22 cellular contexts compared by ENCODE assay signal in genomic region chr11:43523632-43524031, GRCh38.
DNase-seq lines count a peak whose midpoint lies in the region; ATAC-seq and TF ChIP-seq lines count a peak whose summit lies in the region.
"Had no signal": no experiment of that assay in that cellular context is flagged by ENCODE, and none has a peak within 500 bp of the region (broad histone marks: within the 10 kb centered on the region; RNA-seq: fewer than 3 reads in every experiment).

No MANE protein-coding gene starts in this region.

- H2AFZ ChIP-seq in OCI-LY7 (ENCODE audit: low read length) = no peak overlapping the region

- H3K27ac ChIP-seq in OCI-LY7 (ENCODE audit: low read depth, low read length, poor library complexity, severe bottlenecking) = no peak overlapping the region
- H3K27ac ChIP-seq in stomach = no peak overlapping the region
- no peak overlapping the region for H3K27ac ChIP-seq in ascending aorta
- H3K27ac ChIP-seq: gastroesophageal sphincter had no signal

- H3K79me2 ChIP-seq in OCI-LY7 (ENCODE audit: insufficient read depth, low read depth, low read length) = no peaks in the 10 kb centered on the region

- H3K27me3 ChIP-seq in stomach (no peaks in the 10 kb centered on the region), ascending aorta (no peaks in the 10 kb centered on the region)

- H3K9me3 ChIP-seq in OCI-LY7 (ENCODE audit: low read length) = no peaks in the 10 kb centered on the region
- peaks cover 0 to 11% (median 2%) of the 10 kb centered on the region in 4 donors for H3K9me3 ChIP-seq in stomach
- no peaks in the 10 kb centered on the region for H3K9me3 ChIP-seq in ascending aorta
- H3K9me3 ChIP-seq: Caco-2, gastroesophageal sphincter had no signal

- CTCF ChIA-PET in OCI-LY7 (lab: Charles Lee; ENCODE audit: unreplicated experiment) = no interaction called here

- H3K4me3 ChIP-seq in GM12864 (ENCODE audit: low read depth, low read length) = no peak overlapping the region
- H3K4me3 ChIP-seq in OCI-LY7 (ENCODE audit: low read depth, low read length, poor library complexity, severe bottlenecking) = no peak overlapping the region
- no peak overlapping the region for H3K4me3 ChIP-seq in stomach
- no peak overlapping the region for H3K4me3 ChIP-seq in ascending aorta
- H3K4me3 ChIP-seq: gastroesophageal sphincter had no signal

- H3K36me3 ChIP-seq in OCI-LY7 (ENCODE audit: insufficient read depth, low read length) (no peaks in the 10 kb centered on the region), stomach (no peaks in the 10 kb centered on the region), ascending aorta (no peaks in the 10 kb centered on the region)
- H3K36me3 ChIP-seq: gastroesophageal sphincter had no signal

- intact Hi-C loops in OCI-LY7 (cut with micrococcal nuclease; ENCODE audit: unreplicated experiment) = no loop called here
- intact Hi-C loops in stomach (cut with DNase I; ENCODE audit: low total_unique reads) = no loop called here
- intact Hi-C loops in ascending aorta (cut with DNase I) = no loop called here

- H3K4me1 ChIP-seq in OCI-LY7 (ENCODE audit: insufficient read depth, low read length, poor library complexity, severe bottlenecking) (no peaks in the 10 kb centered on the region), stomach (no peaks in the 10 kb centered on the region), ascending aorta (no peaks in the 10 kb centered on the region)
- H3K4me1 ChIP-seq: Caco-2, gastroesophageal sphincter had no signal

- H4K20me1 ChIP-seq in OCI-LY7 (ENCODE audit: insufficient read depth, low read length) = no peaks in the 10 kb centered on the region

- DNase-seq in GM12864 (ENCODE audit: low read depth) (peak; percentile 7), OCI-LY7 (ENCODE audit: low spot score) (peak; percentile 1), stomach (no peak), iPS-NIHi11 (ENCODE audit: low spot score) (no peak), ascending aorta (ENCODE audit: low spot score in 2 of 2) (no peak)
- DNase-seq in activated CD4-positive, alpha-beta T cell treated with anti-CD3 and anti-CD28 coated beads, Interleukin-2, amount 50 U/mL, for 1 hour = no peak
- DNase-seq: 8988T; activated CD4-positive, alpha-beta memory T cell treated with anti-CD3 and anti-CD28 coated beads, Interleukin-2, amount 10 ng/mL, durations not matched to agents 7 days and 5 days; activated CD4-positive, CD25-positive, alpha-beta regulatory T cell treated with anti-CD3 and anti-CD28 coated beads, Interleukin-2, amount 50 U/mL, for 72 hours; activated CD8-positive, alpha-beta memory T cell treated with anti-CD3 and anti-CD28 coated beads, Interleukin-2, amount 50 U/mL, for 48 hours; Caco-2; hippocampal formation; left cardiac atrium; mammary epithelial cell; NCI-H2107; NCI-H345; NCI-H748 treated with DMSO at 0.1 percent for 48 hours; stimulated activated CD4-positive, alpha-beta T cell treated with anti-CD3 and anti-CD28 coated beads, Interleukin-15, amount 100 ng/mL, for 24 hours had no signal

- TF ChIP-seq CTCF in GM12864 (IDR thresholded peaks at IDR 0.05; ENCODE audit: low read depth, low read length, missing control alignments) (no peak), OCI-LY7 (conservative IDR thresholded peaks at IDR 0.05; ENCODE audit: low read length) (no peak), stomach (IDR thresholded peaks at IDR 0.05) (no peak), ascending aorta (IDR thresholded peaks at IDR 0.05) (no peak)

- BruUV-seq in OCI-LY7 (replicated peaks; lab: Mats Ljungman, UMichigan) = no TSS peak

- peak; percentile 72 for ATAC-seq in GM19351 (IDR thresholded peaks at IDR 0.05; ENCODE audit: unreplicated experiment)
- ATAC-seq in HG02938 (IDR thresholded peaks at IDR 0.05; ENCODE audit: unreplicated experiment) = peak; percentile 62
- ATAC-seq: gastroesophageal sphincter; left cardiac atrium; stimulated activated memory B cell treated with anti-CD40 and anti-IgM and Interleukin-4, amounts not matched to agents 10 μg/mL and 1 μg/mL and 100 μg/mL, for 72 hours had no signal

- no peak overlapping the region for H3K4me2 ChIP-seq in OCI-LY7 (ENCODE audit: low read length)

- no peak for TF ChIP-seq EP300 in stomach (IDR thresholded peaks at IDR 0.05)

- no peak for TF ChIP-seq POLR2A in stomach (IDR thresholded peaks at IDR 0.05)

- H3K9me2 ChIP-seq in OCI-LY7 (ENCODE audit: insufficient read depth, low read length) = no peaks in the 10 kb centered on the region

- WGBS in stomach, 5 donors = 74 to 89% (median 85%) methylated on average over 2 of the region's 2 CpGs

- POLR2A ChIA-PET in OCI-LY7 (lab: Charles Lee) = interaction anchor here (0.6 to 1.4 kb wide), 2 partner anchors 14 to 45 kb away, joined by 3 to 4 read pairs; no protein-coding TSS in a partner anchor

Comparison
In these comparisons a context has a peak if more than half of its experiments do, and no peak if none do; other contexts are left out.
1. DNase-seq: peak in GM12864 (single experiment) and OCI-LY7 (single experiment); none in stomach (single experiment), activated CD4-positive, alpha-beta T cell treated with anti-CD3 and anti-CD28 coated beads, Interleukin-2, amount 50 U/mL, for 1 hour (single experiment), iPS-NIHi11 (single experiment) and ascending aorta (0 of 2).